In the genomic region with DNA sequence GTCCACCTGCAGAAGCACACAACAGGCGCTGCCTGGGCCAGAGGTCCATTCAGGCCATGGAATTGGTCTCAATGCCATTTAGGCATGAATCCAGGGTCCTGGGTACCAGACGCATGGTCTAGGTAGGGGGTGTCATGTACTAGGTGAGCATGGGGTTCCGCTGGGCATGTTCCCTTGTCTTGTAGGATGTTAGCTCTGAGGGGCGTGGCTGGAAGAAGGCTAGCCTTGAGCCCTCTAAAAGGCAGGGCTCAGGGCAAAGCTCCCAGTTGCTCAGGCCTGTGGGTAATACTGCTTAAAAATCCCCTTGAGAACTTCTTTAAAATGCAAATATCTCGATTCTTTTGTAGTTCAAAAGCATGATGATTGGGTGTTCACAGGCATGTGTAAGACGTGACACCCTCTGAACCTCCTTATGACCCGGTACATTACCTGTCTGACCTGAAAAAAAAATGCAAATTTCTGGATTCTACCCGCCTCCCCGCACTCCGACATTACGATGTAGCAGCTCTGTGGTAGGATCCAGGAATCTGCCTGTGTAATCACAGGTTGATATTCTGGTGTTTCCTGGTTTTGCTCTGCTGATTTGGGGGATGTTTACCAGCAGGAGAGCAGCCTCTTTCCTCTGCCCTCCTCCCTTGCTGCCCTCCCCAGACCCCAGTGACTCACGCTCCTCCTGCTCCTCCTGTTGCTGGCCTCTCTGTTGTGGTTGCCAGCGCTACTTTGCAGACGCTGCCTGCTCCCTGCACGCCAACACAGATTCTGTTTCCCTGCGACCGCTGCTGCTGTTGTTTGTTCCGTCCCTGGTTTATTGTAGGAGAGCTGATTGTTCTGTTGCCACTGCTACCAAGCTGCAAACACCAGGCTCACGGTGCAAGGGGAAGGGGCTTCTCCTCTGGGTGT, we compare ENCODE assay signal across 1 cellular context.
TF ChIP-seq lines count a peak whose summit lies in the region.

No MANE protein-coding gene starts in this region.

TF ChIP-seq in GM12878, 131 proteins besides CTCF, POLR2A, EP300 and RAD21 (continued from another document and continues in another):
- TF ChIP-seq, protein P1, sequence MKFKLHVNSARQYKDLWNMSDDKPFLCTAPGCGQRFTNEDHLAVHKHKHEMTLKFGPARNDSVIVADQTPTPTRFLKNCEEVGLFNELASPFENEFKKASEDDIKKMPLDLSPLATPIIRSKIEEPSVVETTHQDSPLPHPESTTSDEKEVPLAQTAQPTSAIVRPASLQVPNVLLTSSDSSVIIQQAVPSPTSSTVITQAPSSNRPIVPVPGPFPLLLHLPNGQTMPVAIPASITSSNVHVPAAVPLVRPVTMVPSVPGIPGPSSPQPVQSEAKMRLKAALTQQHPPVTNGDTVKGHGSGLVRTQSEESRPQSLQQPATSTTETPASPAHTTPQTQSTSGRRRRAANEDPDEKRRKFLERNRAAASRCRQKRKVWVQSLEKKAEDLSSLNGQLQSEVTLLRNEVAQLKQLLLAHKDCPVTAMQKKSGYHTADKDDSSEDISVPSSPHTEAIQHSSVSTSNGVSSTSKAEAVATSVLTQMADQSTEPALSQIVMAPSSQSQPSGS (IDR thresholded peaks at IDR 0.05; ENCODE audit: low read length) = peak; percentile 66; the same call in 1 of the 2 replicates
- no peak for TF ChIP-seq SREBF2 (IDR thresholded peaks at IDR 0.05; ENCODE audit: low read length)
- TF ChIP-seq PAX5 (IDR thresholded peaks at IDR 0.05; ENCODE audit: borderline replicate concordance, low read depth, low read length) = peak; percentile 90
- TF ChIP-seq ESRRA (IDR thresholded peaks at IDR 0.05; ENCODE audit: low read length) = no peak
- TF ChIP-seq, protein P2, sequence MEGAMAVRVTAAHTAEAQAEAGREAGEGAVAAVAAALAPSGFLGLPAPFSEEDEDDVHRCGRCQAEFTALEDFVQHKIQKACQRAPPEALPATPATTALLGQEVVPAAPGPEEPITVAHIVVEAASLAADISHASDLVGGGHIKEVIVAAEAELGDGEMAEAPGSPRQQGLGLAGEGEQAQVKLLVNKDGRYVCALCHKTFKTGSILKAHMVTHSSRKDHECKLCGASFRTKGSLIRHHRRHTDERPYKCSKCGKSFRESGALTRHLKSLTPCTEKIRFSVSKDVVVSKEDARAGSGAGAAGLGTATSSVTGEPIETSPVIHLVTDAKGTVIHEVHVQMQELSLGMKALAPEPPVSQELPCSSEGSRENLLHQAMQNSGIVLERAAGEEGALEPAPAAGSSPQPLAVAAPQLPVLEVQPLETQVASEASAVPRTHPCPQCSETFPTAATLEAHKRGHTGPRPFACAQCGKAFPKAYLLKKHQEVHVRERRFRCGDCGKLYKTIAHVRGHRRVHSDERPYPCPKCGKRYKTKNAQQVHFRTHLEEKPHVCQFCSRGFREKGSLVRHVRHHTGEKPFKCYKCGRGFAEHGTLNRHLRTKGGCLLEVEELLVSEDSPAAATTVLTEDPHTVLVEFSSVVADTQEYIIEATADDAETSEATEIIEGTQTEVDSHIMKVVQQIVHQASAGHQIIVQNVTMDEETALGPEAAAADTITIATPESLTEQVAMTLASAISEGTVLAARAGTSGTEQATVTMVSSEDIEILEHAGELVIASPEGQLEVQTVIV (IDR thresholded peaks at IDR 0.05; ENCODE audit: borderline replicate concordance, partially characterized antibody) = no peak
- TF ChIP-seq RELA (IDR thresholded peaks at IDR 0.05; ENCODE audit: borderline replicate concordance, partially characterized antibody) = peak; percentile 60
- no peak for TF ChIP-seq YBX1 (IDR thresholded peaks at IDR 0.05)
- no peak for TF ChIP-seq JUNB (IDR thresholded peaks at IDR 0.05)
- TF ChIP-seq RCOR1 (conservative IDR thresholded peaks at IDR 0.05; ENCODE audit: low read depth, low read length) = 0 out of 2 replicates have a peak, but pooled peaks have one; percentile 40
- TF ChIP-seq, protein P3, sequence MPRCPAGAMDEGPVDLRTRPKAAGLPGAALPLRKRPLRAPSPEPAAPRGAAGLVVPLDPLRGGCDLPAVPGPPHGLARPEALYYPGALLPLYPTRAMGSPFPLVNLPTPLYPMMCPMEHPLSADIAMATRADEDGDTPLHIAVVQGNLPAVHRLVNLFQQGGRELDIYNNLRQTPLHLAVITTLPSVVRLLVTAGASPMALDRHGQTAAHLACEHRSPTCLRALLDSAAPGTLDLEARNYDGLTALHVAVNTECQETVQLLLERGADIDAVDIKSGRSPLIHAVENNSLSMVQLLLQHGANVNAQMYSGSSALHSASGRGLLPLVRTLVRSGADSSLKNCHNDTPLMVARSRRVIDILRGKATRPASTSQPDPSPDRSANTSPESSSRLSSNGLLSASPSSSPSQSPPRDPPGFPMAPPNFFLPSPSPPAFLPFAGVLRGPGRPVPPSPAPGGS (IDR thresholded peaks at IDR 0.05; ENCODE audit: borderline replicate concordance, insufficient read depth, low read depth, low read length, poor library complexity, severe bottlenecking) = peak; percentile 34
- TF ChIP-seq, protein P4, sequence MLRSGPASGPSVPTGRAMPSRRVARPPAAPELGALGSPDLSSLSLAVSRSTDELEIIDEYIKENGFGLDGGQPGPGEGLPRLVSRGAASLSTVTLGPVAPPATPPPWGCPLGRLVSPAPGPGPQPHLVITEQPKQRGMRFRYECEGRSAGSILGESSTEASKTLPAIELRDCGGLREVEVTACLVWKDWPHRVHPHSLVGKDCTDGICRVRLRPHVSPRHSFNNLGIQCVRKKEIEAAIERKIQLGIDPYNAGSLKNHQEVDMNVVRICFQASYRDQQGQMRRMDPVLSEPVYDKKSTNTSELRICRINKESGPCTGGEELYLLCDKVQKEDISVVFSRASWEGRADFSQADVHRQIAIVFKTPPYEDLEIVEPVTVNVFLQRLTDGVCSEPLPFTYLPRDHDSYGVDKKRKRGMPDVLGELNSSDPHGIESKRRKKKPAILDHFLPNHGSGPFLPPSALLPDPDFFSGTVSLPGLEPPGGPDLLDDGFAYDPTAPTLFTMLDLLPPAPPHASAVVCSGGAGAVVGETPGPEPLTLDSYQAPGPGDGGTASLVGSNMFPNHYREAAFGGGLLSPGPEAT (IDR thresholded peaks at IDR 0.05; ENCODE audit: low read depth) = peak; percentile 75; the same call in 1 of the 2 replicates
- TF ChIP-seq, protein P5, sequence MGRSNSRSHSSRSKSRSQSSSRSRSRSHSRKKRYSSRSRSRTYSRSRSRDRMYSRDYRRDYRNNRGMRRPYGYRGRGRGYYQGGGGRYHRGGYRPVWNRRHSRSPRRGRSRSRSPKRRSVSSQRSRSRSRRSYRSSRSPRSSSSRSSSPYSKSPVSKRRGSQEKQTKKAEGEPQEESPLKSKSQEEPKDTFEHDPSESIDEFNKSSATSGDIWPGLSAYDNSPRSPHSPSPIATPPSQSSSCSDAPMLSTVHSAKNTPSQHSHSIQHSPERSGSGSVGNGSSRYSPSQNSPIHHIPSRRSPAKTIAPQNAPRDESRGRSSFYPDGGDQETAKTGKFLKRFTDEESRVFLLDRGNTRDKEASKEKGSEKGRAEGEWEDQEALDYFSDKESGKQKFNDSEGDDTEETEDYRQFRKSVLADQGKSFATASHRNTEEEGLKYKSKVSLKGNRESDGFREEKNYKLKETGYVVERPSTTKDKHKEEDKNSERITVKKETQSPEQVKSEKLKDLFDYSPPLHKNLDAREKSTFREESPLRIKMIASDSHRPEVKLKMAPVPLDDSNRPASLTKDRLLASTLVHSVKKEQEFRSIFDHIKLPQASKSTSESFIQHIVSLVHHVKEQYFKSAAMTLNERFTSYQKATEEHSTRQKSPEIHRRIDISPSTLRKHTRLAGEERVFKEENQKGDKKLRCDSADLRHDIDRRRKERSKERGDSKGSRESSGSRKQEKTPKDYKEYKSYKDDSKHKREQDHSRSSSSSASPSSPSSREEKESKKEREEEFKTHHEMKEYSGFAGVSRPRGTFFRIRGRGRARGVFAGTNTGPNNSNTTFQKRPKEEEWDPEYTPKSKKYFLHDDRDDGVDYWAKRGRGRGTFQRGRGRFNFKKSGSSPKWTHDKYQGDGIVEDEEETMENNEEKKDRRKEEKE (IDR thresholded peaks at IDR 0.05) = no peak
- peak; percentile 71; the same call in 1 of the 2 replicates for TF ChIP-seq CREM (IDR thresholded peaks at IDR 0.05; ENCODE audit: low read depth)
- TF ChIP-seq POLR2AphosphoS5 (IDR thresholded peaks at IDR 0.05; ENCODE audit: low read length) = peak; percentile 74
- TF ChIP-seq TCF12 (IDR thresholded peaks at IDR 0.05; ENCODE audit: low read depth, low read length) = peak; percentile 57; the same call in 1 of the 2 replicates
- TF ChIP-seq STAT3 (IDR thresholded peaks at IDR 0.05; ENCODE audit: low read depth, low read length) = peak; percentile 32; the same call in 1 of the 2 replicates
- TF ChIP-seq, protein P6, sequence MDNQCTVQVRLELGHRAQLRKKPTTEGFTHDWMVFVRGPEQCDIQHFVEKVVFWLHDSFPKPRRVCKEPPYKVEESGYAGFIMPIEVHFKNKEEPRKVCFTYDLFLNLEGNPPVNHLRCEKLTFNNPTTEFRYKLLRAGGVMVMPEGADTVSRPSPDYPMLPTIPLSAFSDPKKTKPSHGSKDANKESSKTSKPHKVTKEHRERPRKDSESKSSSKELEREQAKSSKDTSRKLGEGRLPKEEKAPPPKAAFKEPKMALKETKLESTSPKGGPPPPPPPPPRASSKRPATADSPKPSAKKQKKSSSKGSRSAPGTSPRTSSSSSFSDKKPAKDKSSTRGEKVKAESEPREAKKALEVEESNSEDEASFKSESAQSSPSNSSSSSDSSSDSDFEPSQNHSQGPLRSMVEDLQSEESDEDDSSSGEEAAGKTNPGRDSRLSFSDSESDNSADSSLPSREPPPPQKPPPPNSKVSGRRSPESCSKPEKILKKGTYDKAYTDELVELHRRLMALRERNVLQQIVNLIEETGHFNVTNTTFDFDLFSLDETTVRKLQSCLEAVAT (IDR thresholded peaks at IDR 0.05) = peak; percentile 77; the same call in 1 of the 2 replicates
- TF ChIP-seq RAD51 (IDR thresholded peaks at IDR 0.05) = peak; percentile 76
- no peak for TF ChIP-seq FOS (IDR thresholded peaks at IDR 0.05; ENCODE audit: borderline replicate concordance, extremely low read depth, insufficient read length)
- TF ChIP-seq BCL11A (IDR thresholded peaks at IDR 0.05; ENCODE audit: low read depth, low read length) = peak; percentile 32; the same call in 1 of the 2 replicates
- TF ChIP-seq, protein P7, sequence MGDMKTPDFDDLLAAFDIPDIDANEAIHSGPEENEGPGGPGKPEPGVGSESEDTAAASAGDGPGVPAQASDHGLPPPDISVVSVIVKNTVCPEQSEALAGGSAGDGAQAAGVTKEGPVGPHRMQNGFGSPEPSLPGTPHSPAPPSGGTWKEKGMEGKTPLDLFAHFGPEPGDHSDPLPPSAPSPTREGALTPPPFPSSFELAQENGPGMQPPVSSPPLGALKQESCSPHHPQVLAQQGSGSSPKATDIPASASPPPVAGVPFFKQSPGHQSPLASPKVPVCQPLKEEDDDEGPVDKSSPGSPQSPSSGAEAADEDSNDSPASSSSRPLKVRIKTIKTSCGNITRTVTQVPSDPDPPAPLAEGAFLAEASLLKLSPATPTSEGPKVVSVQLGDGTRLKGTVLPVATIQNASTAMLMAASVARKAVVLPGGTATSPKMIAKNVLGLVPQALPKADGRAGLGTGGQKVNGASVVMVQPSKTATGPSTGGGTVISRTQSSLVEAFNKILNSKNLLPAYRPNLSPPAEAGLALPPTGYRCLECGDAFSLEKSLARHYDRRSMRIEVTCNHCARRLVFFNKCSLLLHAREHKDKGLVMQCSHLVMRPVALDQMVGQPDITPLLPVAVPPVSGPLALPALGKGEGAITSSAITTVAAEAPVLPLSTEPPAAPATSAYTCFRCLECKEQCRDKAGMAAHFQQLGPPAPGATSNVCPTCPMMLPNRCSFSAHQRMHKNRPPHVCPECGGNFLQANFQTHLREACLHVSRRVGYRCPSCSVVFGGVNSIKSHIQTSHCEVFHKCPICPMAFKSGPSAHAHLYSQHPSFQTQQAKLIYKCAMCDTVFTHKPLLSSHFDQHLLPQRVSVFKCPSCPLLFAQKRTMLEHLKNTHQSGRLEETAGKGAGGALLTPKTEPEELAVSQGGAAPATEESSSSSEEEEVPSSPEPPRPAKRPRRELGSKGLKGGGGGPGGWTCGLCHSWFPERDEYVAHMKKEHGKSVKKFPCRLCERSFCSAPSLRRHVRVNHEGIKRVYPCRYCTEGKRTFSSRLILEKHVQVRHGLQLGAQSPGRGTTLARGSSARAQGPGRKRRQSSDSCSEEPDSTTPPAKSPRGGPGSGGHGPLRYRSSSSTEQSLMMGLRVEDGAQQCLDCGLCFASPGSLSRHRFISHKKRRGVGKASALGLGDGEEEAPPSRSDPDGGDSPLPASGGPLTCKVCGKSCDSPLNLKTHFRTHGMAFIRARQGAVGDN (IDR thresholded peaks at IDR 0.05) = peak; percentile 87
- peak; percentile 65; the same call in 1 of the 2 replicates for TF ChIP-seq DPF2 (IDR thresholded peaks at IDR 0.05)
- TF ChIP-seq PML (IDR thresholded peaks at IDR 0.05; ENCODE audit: low read length) = peak; percentile 40; the same call in 1 of the 2 replicates
- peak; percentile 89 for TF ChIP-seq IKZF1 (conservative IDR thresholded peaks at IDR 0.05)
- TF ChIP-seq, protein P8, sequence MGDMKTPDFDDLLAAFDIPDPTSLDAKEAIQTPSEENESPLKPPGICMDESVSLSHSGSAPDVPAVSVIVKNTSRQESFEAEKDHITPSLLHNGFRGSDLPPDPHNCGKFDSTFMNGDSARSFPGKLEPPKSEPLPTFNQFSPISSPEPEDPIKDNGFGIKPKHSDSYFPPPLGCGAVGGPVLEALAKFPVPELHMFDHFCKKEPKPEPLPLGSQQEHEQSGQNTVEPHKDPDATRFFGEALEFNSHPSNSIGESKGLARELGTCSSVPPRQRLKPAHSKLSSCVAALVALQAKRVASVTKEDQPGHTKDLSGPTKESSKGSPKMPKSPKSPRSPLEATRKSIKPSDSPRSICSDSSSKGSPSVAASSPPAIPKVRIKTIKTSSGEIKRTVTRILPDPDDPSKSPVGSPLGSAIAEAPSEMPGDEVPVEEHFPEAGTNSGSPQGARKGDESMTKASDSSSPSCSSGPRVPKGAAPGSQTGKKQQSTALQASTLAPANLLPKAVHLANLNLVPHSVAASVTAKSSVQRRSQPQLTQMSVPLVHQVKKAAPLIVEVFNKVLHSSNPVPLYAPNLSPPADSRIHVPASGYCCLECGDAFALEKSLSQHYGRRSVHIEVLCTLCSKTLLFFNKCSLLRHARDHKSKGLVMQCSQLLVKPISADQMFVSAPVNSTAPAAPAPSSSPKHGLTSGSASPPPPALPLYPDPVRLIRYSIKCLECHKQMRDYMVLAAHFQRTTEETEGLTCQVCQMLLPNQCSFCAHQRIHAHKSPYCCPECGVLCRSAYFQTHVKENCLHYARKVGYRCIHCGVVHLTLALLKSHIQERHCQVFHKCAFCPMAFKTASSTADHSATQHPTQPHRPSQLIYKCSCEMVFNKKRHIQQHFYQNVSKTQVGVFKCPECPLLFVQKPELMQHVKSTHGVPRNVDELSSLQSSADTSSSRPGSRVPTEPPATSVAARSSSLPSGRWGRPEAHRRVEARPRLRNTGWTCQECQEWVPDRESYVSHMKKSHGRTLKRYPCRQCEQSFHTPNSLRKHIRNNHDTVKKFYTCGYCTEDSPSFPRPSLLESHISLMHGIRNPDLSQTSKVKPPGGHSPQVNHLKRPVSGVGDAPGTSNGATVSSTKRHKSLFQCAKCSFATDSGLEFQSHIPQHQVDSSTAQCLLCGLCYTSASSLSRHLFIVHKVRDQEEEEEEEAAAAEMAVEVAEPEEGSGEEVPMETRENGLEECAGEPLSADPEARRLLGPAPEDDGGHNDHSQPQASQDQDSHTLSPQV (IDR thresholded peaks at IDR 0.05) = no peak
- TF ChIP-seq SMAD1 (IDR thresholded peaks at IDR 0.05; ENCODE audit: low read depth, partially characterized antibody) = peak; percentile 60
